In genomic region chr6:116078945-116079344, GRCh38 we compare ENCODE assay signal across 11 cellular contexts. TPM values are rescaled to one million over a fixed set of nuclear protein-coding genes. Genes with fewer than 3 reads are reported as not detected.
"Had no signal": no experiment of that assay in that cellular context is flagged by ENCODE, and none has a peak within 500 bp of the region (broad histone marks: within the 10 kb centered on the region; RNA-seq: fewer than 3 reads in every experiment).

No MANE protein-coding gene starts in this region.

- DNase-seq: GM23248, GOT3, H7, HFFc6, KG1 had no signal

- H3K27ac ChIP-seq: GM23248, HL-60 had no signal

- H3K27ac Mint-ChIP-seq: HFFc6, IgD-negative memory B cell had no signal

- H3K9ac ChIP-seq: GM23248 had no signal

- H3K36me3 ChIP-seq: HAP-1 had no signal

- H3K36me3 Mint-ChIP-seq: IgD-negative memory B cell had no signal

- H3K4me3 Mint-ChIP-seq: HFFc6, IgD-negative memory B cell had no signal

- ATAC-seq: HCT116 had no signal

- H3K4me1 Mint-ChIP-seq: IgD-negative memory B cell had no signal

- H2AFZ ChIP-seq: GM23248 had no signal

- H3K9me3 Mint-ChIP-seq: HFFc6, IgD-negative memory B cell had no signal

- H3K4me1 ChIP-seq: HAP-1 had no signal

- H3K9me3 ChIP-seq: HAP-1 had no signal

- H3K4me3 ChIP-seq: GM23248, HAP-1 had no signal

RNA-seq across cellular contexts. Expression of gene COL10A1, which starts 47.0 kb away (rescaled TPM):
- total RNA-seq: H4, H7, HT1080 had no signal
